ENCODE assay signal across 28 cellular contexts in the genomic region with DNA sequence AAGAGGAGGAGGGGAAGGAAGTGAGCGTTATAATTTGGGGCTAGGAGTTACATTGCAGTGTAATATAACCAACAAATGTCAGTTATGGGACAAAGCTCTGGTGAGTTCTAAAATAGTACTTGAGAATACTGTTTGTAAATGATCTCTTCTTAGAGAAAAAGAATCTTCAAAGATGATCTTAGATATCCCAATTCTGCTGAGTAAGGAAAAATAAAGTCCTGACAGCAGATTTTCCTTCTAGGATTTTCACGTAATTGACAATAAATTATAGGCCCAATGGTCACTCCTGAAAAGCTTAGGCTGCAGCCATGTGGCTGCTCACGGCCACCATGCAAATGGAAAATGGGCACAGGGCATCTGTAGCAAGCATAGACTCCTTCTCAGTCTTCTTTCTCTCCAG.
"Had no signal": no experiment of that assay in that cellular context is flagged by ENCODE, and none has a peak within 500 bp of the region (broad histone marks: within the 10 kb centered on the region; RNA-seq: fewer than 3 reads in every experiment).

No MANE protein-coding gene starts in this region.

- H3K4me1 ChIP-seq: body of pancreas, foreskin keratinocyte, gastrocnemius medialis had no signal

- H3K27me3 ChIP-seq: body of pancreas, esophagus muscularis mucosa, foreskin keratinocyte, gastrocnemius medialis had no signal

- H3K4me3 ChIP-seq: body of pancreas, esophagus muscularis mucosa, gastrocnemius medialis had no signal

- DNase-seq: activated B cell treated with CpG ODN at 0.5 μM for 24 hours; activated CD4-positive, alpha-beta T cell treated with anti-CD3 and anti-CD28 coated beads for 48 hours; activated CD4-positive, alpha-beta T cell treated with anti-CD3 and anti-CD28 coated beads, Interleukin-2, amount 50 U/mL, for 1 hour; activated CD4-positive, alpha-beta T cell treated with anti-CD3 and anti-CD28 coated beads, Interleukin-2, amount 50 U/mL, for 48 hours; activated CD8-positive, alpha-beta memory T cell treated with anti-CD3 and anti-CD28 coated beads for 24 hours; activated CD8-positive, alpha-beta T cell treated with anti-CD3 and anti-CD28 coated beads for 36 hours; activated effector memory CD4-positive, alpha-beta T cell treated with Interleukin-2 at 50 U/mL for 16 hours; activated gamma-delta T cell treated with Interleukin-2 at 50 U/mL for 16 hours; activated naive CD4-positive, alpha-beta T cell treated with anti-CD3 and anti-CD28 coated beads, Interleukin-2, amount 50 U/mL, for 16 hours; activated naive CD4-positive, alpha-beta T cell treated with Interleukin-2 at 50 U/mL for 16 hours; activated T-cell treated with anti-CD3 and anti-CD28 coated beads, Interleukin-2, amount 50 U/mL, for 4 hours; amygdala; aorta; body of pancreas; cortex of kidney; dermis blood vessel endothelial cell; effector CD4-positive, alpha-beta T cell; effector memory CD8-positive, alpha-beta T cell; erythroblast; foreskin keratinocyte; gastrocnemius medialis; T-helper 17 cell; T1000 had no signal

- H3K9me3 ChIP-seq: body of pancreas, esophagus muscularis mucosa, gastrocnemius medialis had no signal

- ATAC-seq: activated CD4-positive, CD25-positive, alpha-beta regulatory T cell treated with anti-CD3 and anti-CD28 coated beads, Interleukin-2, amount 50 U/mL, for 24 hours; activated CD8-positive, alpha-beta T cell treated with anti-CD3 and anti-CD28 coated beads for 36 hours; activated T-cell treated with anti-CD3 and anti-CD28 coated beads, Interleukin-2, amount 50 U/mL, for 4 hours; activated T-helper 17 cell treated with anti-CD3 and anti-CD28 coated beads, Interleukin-2, amount 50 U/mL, for 72 hours; body of pancreas; effector memory CD8-positive, alpha-beta T cell; foreskin keratinocyte; gastrocnemius medialis; T-helper 17 cell had no signal

- H3K27ac ChIP-seq: body of pancreas, esophagus muscularis mucosa, foreskin keratinocyte, gastrocnemius medialis, WERI-Rb-1 had no signal

- H3K36me3 ChIP-seq: esophagus muscularis mucosa, gastrocnemius medialis, WERI-Rb-1 had no signal

- FAIRE-seq: colon had no signal
